Comparison of ENCODE assay signal across 1 cellular context in the genomic region with DNA sequence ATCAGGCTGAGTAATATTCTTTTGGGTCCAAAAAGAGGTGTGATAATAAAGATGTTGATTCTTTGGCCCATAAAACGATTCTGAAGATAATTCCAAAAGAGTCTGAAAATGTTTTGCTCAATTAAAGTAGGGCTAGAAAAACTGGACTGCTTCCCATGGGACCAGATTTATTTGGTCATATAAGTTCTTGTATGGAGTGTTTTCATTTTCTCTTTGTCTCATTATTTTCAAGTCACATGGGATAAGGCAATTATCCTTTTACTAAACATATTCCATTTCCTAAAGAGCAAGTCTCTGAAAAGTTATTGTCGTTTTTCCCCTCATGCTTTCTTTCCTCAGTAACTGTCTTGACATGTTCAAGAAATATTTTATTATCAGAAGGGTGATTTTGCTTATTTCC.
TF ChIP-seq lines count a peak whose summit lies in the region.

No MANE protein-coding gene starts in this region.

TF ChIP-seq in IMR-90, 13 proteins besides CTCF, POLR2A, EP300 and RAD21:
- no peak for TF ChIP-seq RCOR1 (IDR thresholded peaks at IDR 0.05; ENCODE audit: insufficient replicate concordance, low read length)
- no peak for TF ChIP-seq SMC3 (IDR thresholded peaks at IDR 0.05; ENCODE audit: low read depth, low read length)
- no peak for TF ChIP-seq RFX5 (IDR thresholded peaks at IDR 0.05; ENCODE audit: low read depth, low read length)
- TF ChIP-seq BHLHE40 (IDR thresholded peaks at IDR 0.05; ENCODE audit: low read depth, low read length) = no peak
- TF ChIP-seq, protein P1, sequence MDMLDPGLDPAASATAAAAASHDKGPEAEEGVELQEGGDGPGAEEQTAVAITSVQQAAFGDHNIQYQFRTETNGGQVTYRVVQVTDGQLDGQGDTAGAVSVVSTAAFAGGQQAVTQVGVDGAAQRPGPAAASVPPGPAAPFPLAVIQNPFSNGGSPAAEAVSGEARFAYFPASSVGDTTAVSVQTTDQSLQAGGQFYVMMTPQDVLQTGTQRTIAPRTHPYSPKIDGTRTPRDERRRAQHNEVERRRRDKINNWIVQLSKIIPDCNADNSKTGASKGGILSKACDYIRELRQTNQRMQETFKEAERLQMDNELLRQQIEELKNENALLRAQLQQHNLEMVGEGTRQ (IDR thresholded peaks at IDR 0.05; ENCODE audit: low read depth, low read length) = no peak
- no peak for TF ChIP-seq MXI1 (IDR thresholded peaks at IDR 0.05; ENCODE audit: borderline replicate concordance, low read depth, low read length)
- no peak for TF ChIP-seq NFE2L2 (IDR thresholded peaks at IDR 0.05; ENCODE audit: low read depth, low read length)
- TF ChIP-seq FOS (IDR thresholded peaks at IDR 0.05; ENCODE audit: low read depth, low read length) = no peak
- no peak for TF ChIP-seq MAZ (IDR thresholded peaks at IDR 0.05; ENCODE audit: borderline replicate concordance, low read depth, low read length)
- no peak for TF ChIP-seq CEBPB (IDR thresholded peaks at IDR 0.05; ENCODE audit: low read depth, low read length)
- TF ChIP-seq ELK1 (IDR thresholded peaks at IDR 0.05; ENCODE audit: borderline replicate concordance, low read depth, low read length) = no peak
- no peak for TF ChIP-seq MAFK (IDR thresholded peaks at IDR 0.05; ENCODE audit: low read depth, low read length)
- TF ChIP-seq CHD1 (IDR thresholded peaks at IDR 0.05; ENCODE audit: low read depth, low read length) = no peak
TF ChIP-seq in IMR-90: peak in this region for 0.
